In genomic region chrX:71118985-71119535, GRCh38 we compare ENCODE assay signal across 8 cellular contexts. TPM values are rescaled to one million over a fixed set of nuclear protein-coding genes. Genes with fewer than 3 reads are reported as not detected.
A peak's percentile ranks its signal among the peaks of the same experiment; 100 is the strongest.
DNase-seq lines count a peak whose midpoint lies in the region; ATAC-seq and TF ChIP-seq lines count a peak whose summit lies in the region.

No MANE protein-coding gene starts in this region.

- no peak for TF ChIP-seq CTCF in epithelial cell of esophagus (IDR thresholded peaks at IDR 0.05; ENCODE audit: insufficient read depth, low read depth, low read length, missing control alignments)
- no peak for TF ChIP-seq CTCF in neural cell (IDR thresholded peaks at IDR 0.05; ENCODE audit: poor library complexity, severe bottlenecking)

- H2AFZ ChIP-seq in neural cell (ENCODE audit: low read depth, low read length) = no peak overlapping the region

- ATAC-seq in GM18511 (IDR thresholded peaks at IDR 0.05; ENCODE audit: unreplicated experiment) = peak; percentile 20

- TF ChIP-seq RAD21 in neural cell (conservative IDR thresholded peaks at IDR 0.05) = no peak

- H3K9me2 ChIP-seq in neural cell (ENCODE audit: insufficient read depth, low read length) = no peaks in the 10 kb centered on the region

- TF ChIP-seq EP300 in neural cell (conservative IDR thresholded peaks at IDR 0.05; ENCODE audit: poor library complexity, severe bottlenecking) = no peak

- H3K9me3 ChIP-seq in neural cell (ENCODE audit: low read length) = no peaks in the 10 kb centered on the region

- peak overlapping the region; percentile 75 for H3K9ac ChIP-seq in neural cell (ENCODE audit: low read length)

- no peak overlapping the region for H3K4me2 ChIP-seq in neural cell (ENCODE audit: low read length)

- no peaks in the 10 kb centered on the region for H3K36me3 ChIP-seq in neural cell (ENCODE audit: insufficient read depth, low read length)

- H3F3A ChIP-seq in neural cell (ENCODE audit: insufficient read depth, low read length, poor library complexity, severe bottlenecking) = no peaks in the 10 kb centered on the region

- H4K20me1 ChIP-seq in neural cell (ENCODE audit: insufficient read depth) = no peaks in the 10 kb centered on the region

- H3K79me2 ChIP-seq in neural cell (replicated peaks; ENCODE audit: insufficient read depth, low read length) = no peaks in the 10 kb centered on the region

- no peaks in the 10 kb centered on the region for H3K27me3 ChIP-seq in neural cell (ENCODE audit: insufficient read depth, low read depth, low read length)

- H3K4me3 ChIP-seq in epithelial cell of esophagus (ENCODE audit: low read length) = peak overlapping the region; percentile 57
- H3K4me3 ChIP-seq in neural cell (ENCODE audit: low read length) = peak overlapping the region; percentile 72

- DNase-seq in OCI-M1 (lab: John Stamatoyannopoulos, UW) (peak; percentile 6), epithelial cell of esophagus (ENCODE audit: low read depth) (no peak), germinal center (ENCODE audit: low spot score) (no peak), KG1 (lab: John Stamatoyannopoulos, UW) (no peak)
- no peak for DNase-seq in activated effector memory CD4-positive, alpha-beta T cell treated with Interleukin-2 at 50 U/mL for 16 hours
- no peak for DNase-seq in activated CD4-positive, alpha-beta T cell treated with anti-CD3 and anti-CD28 coated beads, Interleukin-2, amount 50 U/mL, for 1 hour

- no peak overlapping the region for H3K27ac ChIP-seq in neural cell (ENCODE audit: low read length)

TF ChIP-seq in neural cell, 6 proteins besides CTCF, POLR2A, EP300 and RAD21:
- TF ChIP-seq SMC3 (conservative IDR thresholded peaks at IDR 0.05; ENCODE audit: poor library complexity) (no peak), POLR2AphosphoS5 (IDR thresholded peaks at IDR 0.05) (no peak), REST (IDR thresholded peaks at IDR 0.05; ENCODE audit: borderline replicate concordance) (no peak)

RNA-seq across cellular contexts. Expression of gene MED12, which starts 0.7 kb away (rescaled TPM):
- 5.6 and 28.2 TPM in 2 replicates for polyA plus RNA-seq in neural cell
- polyA minus RNA-seq in neural cell = 18.4 and 23.4 TPM in 2 replicates

RNA-seq across cellular contexts. Expression of gene IL2RG, which starts 7.7 kb away (rescaled TPM):
- polyA plus RNA-seq in neural cell = not detected in 2 replicates
- not detected in 2 replicates for polyA minus RNA-seq in neural cell

RNA-seq across cellular contexts. Expression of gene CXorf65, which starts 12.5 kb away (rescaled TPM):
- not detected in 2 replicates for polyA plus RNA-seq in neural cell
- not detected in 2 replicates for polyA minus RNA-seq in neural cell

RNA-seq across cellular contexts. Expression of gene FOXO4, which starts 23.4 kb away (rescaled TPM):
- polyA plus RNA-seq in neural cell = 1.9 and 3.1 TPM in 2 replicates
- polyA minus RNA-seq in neural cell = 1.2 and 1.4 TPM in 2 replicates

RNA-seq across cellular contexts. Expression of gene NLGN3, which starts 25.6 kb away (rescaled TPM):
- polyA plus RNA-seq in neural cell = 11.7 and 20.0 TPM in 2 replicates
- 26.8 and 30.3 TPM in 2 replicates for polyA minus RNA-seq in neural cell
